In the genomic region with DNA sequence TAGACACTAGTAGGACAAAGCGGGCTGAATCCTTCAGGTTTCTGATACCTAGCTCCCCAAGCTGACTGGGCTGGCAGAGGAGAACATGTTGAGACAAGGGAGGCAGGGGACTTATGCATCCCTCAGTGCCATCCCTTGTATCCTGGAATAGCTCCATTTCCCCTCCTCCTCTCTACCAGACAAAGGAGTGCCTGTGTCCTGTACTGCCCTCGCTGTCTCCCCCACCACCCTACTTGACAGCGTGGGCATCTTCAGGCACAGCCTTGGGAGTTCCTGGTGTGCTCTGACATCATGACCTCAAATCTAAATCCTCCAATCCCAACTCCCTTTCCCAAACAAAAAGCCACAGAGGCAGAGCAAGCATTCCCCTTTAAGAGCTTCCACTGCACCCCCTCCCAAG, we compare ENCODE assay signal across 25 cellular contexts. TPM values are rescaled to one million over a fixed set of nuclear protein-coding genes. Genes with fewer than 3 reads are reported as not detected.
"Had no signal": no experiment of that assay in that cellular context is flagged by ENCODE, and none has a peak within 500 bp of the region (broad histone marks: within the 10 kb centered on the region; RNA-seq: fewer than 3 reads in every experiment).

No MANE protein-coding gene starts in this region.

- H3K36me3 ChIP-seq: ovary had no signal

- H3K4me3 Mint-ChIP-seq: activated naive CD4-positive, alpha-beta T cell treated with anti-CD3 and anti-CD28 coated beads for 36 hours; activated naive CD8-positive, alpha-beta T cell treated with anti-CD3 and anti-CD28 coated beads, Interleukin-2, amount 10 ng/mL, durations not matched to agents 7 days and 5 days; activated T-cell treated with anti-CD3 and anti-CD28 coated beads, Interleukin-2, amount 50 U/mL, for 24 hours; activated T-helper 17 cell treated with anti-CD3 and anti-CD28 coated beads, Interleukin-2, amount 50 U/mL, for 72 hours; dendritic cell treated with granulocyte-macrophage colony-stimulating factor and Interleukin-4, amounts not matched to agents 40 ng/mL and 50 ng/mL, for 4 days; naive thymus-derived CD8-positive, alpha-beta T cell; stimulated activated naive CD8-positive, alpha-beta T cell treated with anti-CD3 and anti-CD28 coated beads, Interleukin-15, Interleukin-2, amounts not matched to agents 100 ng/mL and 50 ng/mL, for 24 hours; type B pancreatic cell; WTC11 had no signal

- H3K4me3 ChIP-seq: esophagus muscularis mucosa, gastroesophageal sphincter, heart right ventricle, lower lobe of right lung, ovary, suprapubic skin, vagina had no signal

- H3K9me3 ChIP-seq: esophagus muscularis mucosa, gastroesophageal sphincter, heart right ventricle, lower lobe of right lung, ovary, suprapubic skin, vagina had no signal

- ATAC-seq: activated T-helper 17 cell treated with anti-CD3 and anti-CD28 coated beads, Interleukin-2, amount 50 U/mL, for 72 hours; gastroesophageal sphincter; heart right ventricle; lower lobe of right lung; naive thymus-derived CD8-positive, alpha-beta T cell; right cardiac atrium; WTC11 had no signal

- DNase-seq: activated CD8-positive, alpha-beta memory T cell treated with anti-CD3 and anti-CD28 coated beads for 24 hours; activated CD8-positive, alpha-beta memory T cell treated with anti-CD3 and anti-CD28 coated beads, Interleukin-2, amount 50 U/mL, for 4 hours; activated naive CD4-positive, alpha-beta T cell treated with anti-CD3 and anti-CD28 coated beads for 36 hours; activated naive CD8-positive, alpha-beta T cell treated with anti-CD3 and anti-CD28 coated beads, Interleukin-2, amount 10 ng/mL, durations not matched to agents 7 days and 5 days; activated T-cell treated with anti-CD3 and anti-CD28 coated beads, Interleukin-2, amount 50 U/mL, for 24 hours; amniotic stem cell; effector memory CD4-positive, alpha-beta T cell; heart right ventricle; islet precursor cell; lower lobe of right lung; naive thymus-derived CD8-positive, alpha-beta T cell; ovary; right cardiac atrium; T-helper 1 cell; T-helper 9 cell had no signal

- H3K9me3 Mint-ChIP-seq: activated naive CD4-positive, alpha-beta T cell treated with anti-CD3 and anti-CD28 coated beads for 36 hours; activated naive CD8-positive, alpha-beta T cell treated with anti-CD3 and anti-CD28 coated beads, Interleukin-2, amount 10 ng/mL, durations not matched to agents 7 days and 5 days; activated T-cell treated with anti-CD3 and anti-CD28 coated beads, Interleukin-2, amount 50 U/mL, for 24 hours; activated T-helper 17 cell treated with anti-CD3 and anti-CD28 coated beads, Interleukin-2, amount 50 U/mL, for 72 hours; dendritic cell treated with granulocyte-macrophage colony-stimulating factor and Interleukin-4, amounts not matched to agents 40 ng/mL and 50 ng/mL, for 4 days; naive thymus-derived CD8-positive, alpha-beta T cell; stimulated activated naive CD8-positive, alpha-beta T cell treated with anti-CD3 and anti-CD28 coated beads, Interleukin-15, Interleukin-2, amounts not matched to agents 100 ng/mL and 50 ng/mL, for 24 hours; type B pancreatic cell; WTC11 had no signal

- FAIRE-seq: endothelial cell of umbilical vein had no signal

- H3K36me3 Mint-ChIP-seq: WTC11 had no signal

- H3K27ac ChIP-seq: esophagus muscularis mucosa, gastroesophageal sphincter, heart right ventricle, lower lobe of right lung, ovary, suprapubic skin, vagina had no signal

- H3K27me3 Mint-ChIP-seq: activated T-helper 17 cell treated with anti-CD3 and anti-CD28 coated beads, Interleukin-2, amount 50 U/mL, for 72 hours had no signal

- H3K27me3 ChIP-seq: esophagus muscularis mucosa, gastroesophageal sphincter, ovary, suprapubic skin, vagina had no signal

- H3K27ac Mint-ChIP-seq: activated naive CD4-positive, alpha-beta T cell treated with anti-CD3 and anti-CD28 coated beads for 36 hours; activated naive CD8-positive, alpha-beta T cell treated with anti-CD3 and anti-CD28 coated beads, Interleukin-2, amount 10 ng/mL, durations not matched to agents 7 days and 5 days; activated T-cell treated with anti-CD3 and anti-CD28 coated beads, Interleukin-2, amount 50 U/mL, for 24 hours; activated T-helper 17 cell treated with anti-CD3 and anti-CD28 coated beads, Interleukin-2, amount 50 U/mL, for 72 hours; dendritic cell treated with granulocyte-macrophage colony-stimulating factor and Interleukin-4, amounts not matched to agents 40 ng/mL and 50 ng/mL, for 4 days; stimulated activated naive CD8-positive, alpha-beta T cell treated with anti-CD3 and anti-CD28 coated beads, Interleukin-15, Interleukin-2, amounts not matched to agents 100 ng/mL and 50 ng/mL, for 24 hours; type B pancreatic cell; WTC11 had no signal

RNA-seq across cellular contexts. Expression of a gene that starts 21.7 kb away (rescaled TPM):
- total RNA-seq: activated naive CD8-positive, alpha-beta T cell treated with anti-CD3 and anti-CD28 coated beads, Interleukin-2, amount 10 ng/mL, durations not matched to agents 7 days and 5 days; naive thymus-derived CD8-positive, alpha-beta T cell had no signal
- polyA plus RNA-seq: naive thymus-derived CD8-positive, alpha-beta T cell had no signal
